8 cellular contexts compared by ENCODE assay signal in the genomic region with DNA sequence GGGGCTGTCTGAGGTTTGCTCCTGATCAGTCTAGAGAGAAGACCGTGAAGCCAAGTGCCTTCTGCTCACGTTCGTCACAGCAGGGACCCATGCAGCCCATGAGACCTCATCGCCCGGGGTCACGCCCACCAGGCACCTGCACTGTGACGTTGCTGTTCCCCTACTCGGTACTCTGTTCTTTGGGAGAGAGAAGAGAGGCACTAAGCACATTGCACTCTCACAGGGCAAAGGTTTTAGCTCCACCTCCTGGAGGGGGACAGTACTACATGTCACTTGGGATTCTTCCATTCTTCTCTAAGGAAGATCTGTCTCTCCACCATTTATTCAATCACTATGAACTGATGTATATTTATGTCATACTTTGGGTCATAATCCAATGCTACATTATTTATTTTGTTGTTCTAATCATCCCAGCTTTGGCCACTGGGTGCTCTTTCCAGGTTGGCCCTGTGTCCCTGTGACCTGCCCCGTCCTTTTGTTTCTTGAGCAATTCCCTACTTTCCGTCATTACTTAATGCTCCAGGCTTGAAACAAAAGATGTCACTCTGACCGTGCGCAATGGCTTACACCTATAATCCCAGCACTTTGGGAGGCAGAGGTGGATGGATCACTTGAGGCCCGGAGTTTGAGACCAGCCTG. TPM values are rescaled to one million over a fixed set of nuclear protein-coding genes. Genes with fewer than 3 reads are reported as not detected.
DNase-seq lines count a peak whose midpoint lies in the region; TF ChIP-seq lines count a peak whose summit lies in the region.

No MANE protein-coding gene starts in this region.

- H3K27ac ChIP-seq in RWPE1 (no peak overlapping the region), left ventricle myocardium inferior (replicated peaks) (no peak overlapping the region)

- CTCF ChIA-PET in RWPE1 (lab: Yijun Ruan, JAX), result interaction anchor here (0.5 to 2.3 kb wide), 10 partner anchors 11 to 417 kb away, joined by 3 to 21 read pairs (median 4); no protein-coding TSS in a partner anchor

- no peak overlapping the region for H3K27ac Mint-ChIP-seq in activated T-helper 2 cell treated with anti-CD3 and anti-CD28 coated beads, Interferon-gamma antibody, Interleukin-2, Interleukin-4, amounts not matched to agents 10 μg/mL and 5 μg/mL and 100 μg/mL, durations not matched to agents 14 hours and 24 hours and 36 hours

- no peaks in the 10 kb centered on the region for H3K9me3 ChIP-seq in left ventricle myocardium inferior (replicated peaks)

- H3K4me3 ChIP-seq in left ventricle myocardium inferior, result no peak overlapping the region

- POLR2A ChIA-PET in RWPE1 (lab: Yijun Ruan, JAX; ENCODE audit: low non-redundant PET), result interaction anchor here (0.7 kb wide), 1 partner anchor 106 kb away, joined by 3 read pairs; no protein-coding TSS in a partner anchor

- no peaks in the 10 kb centered on the region for H3K9me3 Mint-ChIP-seq in activated T-helper 2 cell treated with anti-CD3 and anti-CD28 coated beads, Interferon-gamma antibody, Interleukin-2, Interleukin-4, amounts not matched to agents 10 μg/mL and 5 μg/mL and 100 μg/mL, durations not matched to agents 14 hours and 24 hours and 36 hours

- H3K4me1 Mint-ChIP-seq in activated T-helper 2 cell treated with anti-CD3 and anti-CD28 coated beads, Interferon-gamma antibody, Interleukin-2, Interleukin-4, amounts not matched to agents 10 μg/mL and 5 μg/mL and 100 μg/mL, durations not matched to agents 14 hours and 24 hours and 36 hours (ENCODE audit: low read depth), result peaks cover 3% of the 10 kb centered on the region

- no peak overlapping the region for H3K4me3 Mint-ChIP-seq in activated T-helper 2 cell treated with anti-CD3 and anti-CD28 coated beads, Interferon-gamma antibody, Interleukin-2, Interleukin-4, amounts not matched to agents 10 μg/mL and 5 μg/mL and 100 μg/mL, durations not matched to agents 14 hours and 24 hours and 36 hours (ENCODE audit: low read depth)

- H3K4me1 ChIP-seq in left ventricle myocardium inferior, result no peaks in the 10 kb centered on the region

- TF ChIP-seq CTCF in RWPE1 (conservative IDR thresholded peaks at IDR 0.05; ENCODE audit: low read depth) (peak; percentile 83), left ventricle myocardium inferior (IDR thresholded peaks at IDR 0.05; ENCODE audit: borderline replicate concordance) (peak; percentile 73)

- intact Hi-C loops in activated T-helper 2 cell treated with anti-CD3 and anti-CD28 coated beads, Interferon-gamma antibody, Interleukin-2, Interleukin-4, amounts not matched to agents 10 μg/mL and 5 μg/mL and 100 μg/mL, durations not matched to agents 14 hours and 24 hours and 36 hours (cut with micrococcal nuclease), result loop anchor here (1.0 to 10.0 kb wide), 3 partner anchors 31 to 307 kb away; a partner anchor contains a TSS
- intact Hi-C loops in left ventricle myocardium inferior (cut with micrococcal nuclease), result no loop called here

- H3K27me3 ChIP-seq in left ventricle myocardium inferior (ENCODE audit: low read depth), result peaks cover 50% of the 10 kb centered on the region

- H3K27me3 Mint-ChIP-seq in activated T-helper 2 cell treated with anti-CD3 and anti-CD28 coated beads, Interferon-gamma antibody, Interleukin-2, Interleukin-4, amounts not matched to agents 10 μg/mL and 5 μg/mL and 100 μg/mL, durations not matched to agents 14 hours and 24 hours and 36 hours (ENCODE audit: low read depth), result no peaks in the 10 kb centered on the region

- H3K36me3 ChIP-seq in left ventricle myocardium inferior, result no peaks in the 10 kb centered on the region

- no peaks in the 10 kb centered on the region for H3K36me3 Mint-ChIP-seq in activated T-helper 2 cell treated with anti-CD3 and anti-CD28 coated beads, Interferon-gamma antibody, Interleukin-2, Interleukin-4, amounts not matched to agents 10 μg/mL and 5 μg/mL and 100 μg/mL, durations not matched to agents 14 hours and 24 hours and 36 hours (ENCODE audit: low read depth)

- DNase-seq in D341Med (ENCODE audit: low spot score), result peak; percentile 76
- DNase-seq in HuH-7.5 (ENCODE audit: low spot score), result peak; percentile 67
- DNase-seq in RWPE1 (ENCODE audit: low spot score), result peak; percentile 77
- peak; percentile 34 for DNase-seq in activated T-helper 2 cell treated with anti-CD3 and anti-CD28 coated beads, Interferon-gamma antibody, Interleukin-2, Interleukin-4, amounts not matched to agents 10 μg/mL and 5 μg/mL and 100 μg/mL, durations not matched to agents 14 hours and 24 hours and 36 hours (ENCODE audit: low spot score)
- DNase-seq in left ventricle myocardium inferior, result no peak
- DNase-seq in stimulated activated CD4-positive, alpha-beta T cell treated with anti-CD3 and anti-CD28 coated beads, Interleukin-15, amount 100 ng/mL, for 24 hours, result peak; percentile 63
- DNase-seq in Ammon's horn (ENCODE audit: low spot score), result no peak
- DNase-seq in cerebellum (ENCODE audit: low spot score), result no peak

RNA-seq across cellular contexts. Expression of a gene that starts 31.4 kb away (rescaled TPM):
- 37.4 and 43.3 TPM in 2 replicates for total RNA-seq in activated T-helper 2 cell treated with anti-CD3 and anti-CD28 coated beads, Interferon-gamma antibody, Interleukin-2, Interleukin-4, amounts not matched to agents 10 μg/mL and 5 μg/mL and 100 μg/mL, durations not matched to agents 14 hours and 24 hours and 36 hours
- total RNA-seq in left ventricle myocardium inferior (24.7 TPM), cerebellum (20.1 TPM)

RNA-seq across cellular contexts. Expression of a gene that starts 36.6 kb away (rescaled TPM):
- 54.0 and 58.9 TPM in 2 replicates for total RNA-seq in activated T-helper 2 cell treated with anti-CD3 and anti-CD28 coated beads, Interferon-gamma antibody, Interleukin-2, Interleukin-4, amounts not matched to agents 10 μg/mL and 5 μg/mL and 100 μg/mL, durations not matched to agents 14 hours and 24 hours and 36 hours
- total RNA-seq in left ventricle myocardium inferior, result 17.7 TPM
- 14.2 TPM for total RNA-seq in cerebellum

Comparison
In these comparisons a context has a peak if more than half of its experiments do, and no peak if none do; other contexts are left out.
1. DNase-seq: peak in D341Med (single experiment), HuH-7.5 (single experiment), RWPE1 (single experiment), activated T-helper 2 cell treated with anti-CD3 and anti-CD28 coated beads, Interferon-gamma antibody, Interleukin-2, Interleukin-4, amounts not matched to agents 10 μg/mL and 5 μg/mL and 100 μg/mL, durations not matched to agents 14 hours and 24 hours and 36 hours (single experiment) and stimulated activated CD4-positive, alpha-beta T cell treated with anti-CD3 and anti-CD28 coated beads, Interleukin-15, amount 100 ng/mL, for 24 hours (single experiment); none in left ventricle myocardium inferior (single experiment), Ammon's horn (single experiment) and cerebellum (single experiment).